In the genomic region with DNA sequence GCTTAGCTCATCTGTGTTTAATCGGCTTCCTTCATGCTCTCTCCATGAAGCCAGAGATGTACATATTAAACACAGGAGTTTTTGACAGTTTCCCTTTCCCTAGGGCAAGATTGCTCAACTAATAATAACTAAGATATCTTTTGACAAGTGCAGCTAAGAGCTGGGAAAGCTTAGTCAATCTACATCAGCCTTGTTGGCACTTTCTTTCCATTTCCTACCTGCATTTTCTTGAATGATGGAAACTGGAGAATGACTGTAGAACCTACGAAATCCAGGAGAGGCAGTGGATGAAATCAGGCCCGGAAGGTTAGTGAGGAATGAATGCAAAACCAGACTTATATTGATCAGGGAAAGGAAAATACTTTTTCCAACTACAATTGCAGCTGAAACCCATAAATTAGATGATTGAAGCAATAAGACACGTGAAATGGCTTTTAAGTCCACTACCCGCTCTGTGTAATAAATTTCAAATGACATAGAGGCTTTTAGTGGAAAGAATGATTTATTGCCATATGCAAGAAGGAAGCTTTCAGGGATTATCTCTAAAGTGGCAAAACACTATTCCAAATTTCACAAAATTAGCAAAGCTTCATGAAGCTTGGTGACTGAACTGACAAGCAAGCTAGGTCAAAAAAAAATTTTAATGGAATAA, we compare ENCODE assay signal across 20 cellular contexts.
"Had no signal": no experiment of that assay in that cellular context is flagged by ENCODE, and none has a peak within 500 bp of the region (broad histone marks: within the 10 kb centered on the region; RNA-seq: fewer than 3 reads in every experiment).

No MANE protein-coding gene starts in this region.

- H3K27ac Mint-ChIP-seq: activated CD4-positive, alpha-beta T cell treated with anti-CD3 and anti-CD28 coated beads, Interleukin-2, amount 10 ng/mL, durations not matched to agents 24 days and 14 days; activated CD8-positive, alpha-beta T cell treated with anti-CD3 and anti-CD28 coated beads, Interleukin-2, amount 10 ng/mL, durations not matched to agents 7 days and 5 days; activated T-cell treated with anti-CD3 and anti-CD28 coated beads, Interleukin-2, amount 50 U/mL, for 24 hours; endodermal cell had no signal

- H3K4me3 Mint-ChIP-seq: activated CD4-positive, alpha-beta T cell treated with anti-CD3 and anti-CD28 coated beads, Interleukin-2, amount 10 ng/mL, durations not matched to agents 24 days and 14 days; activated CD8-positive, alpha-beta T cell treated with anti-CD3 and anti-CD28 coated beads, Interleukin-2, amount 10 ng/mL, durations not matched to agents 7 days and 5 days; activated T-cell treated with anti-CD3 and anti-CD28 coated beads, Interleukin-2, amount 50 U/mL, for 24 hours; endodermal cell; neural crest cell had no signal

- H3K27me3 Mint-ChIP-seq: activated CD4-positive, alpha-beta T cell treated with anti-CD3 and anti-CD28 coated beads, Interleukin-2, amount 10 ng/mL, durations not matched to agents 24 days and 14 days; activated T-cell treated with anti-CD3 and anti-CD28 coated beads, Interleukin-2, amount 50 U/mL, for 24 hours had no signal

- H3K36me3 ChIP-seq: brain microvascular endothelial cell, colonic mucosa had no signal

- H3K27me3 ChIP-seq: brain microvascular endothelial cell, colonic mucosa had no signal

- H3K4me1 ChIP-seq: colonic mucosa, foreskin keratinocyte had no signal

- H3K9me3 ChIP-seq: colonic mucosa had no signal

- H3K9me3 Mint-ChIP-seq: endodermal cell, neural crest cell had no signal

- H3K4me1 Mint-ChIP-seq: activated CD4-positive, alpha-beta T cell treated with anti-CD3 and anti-CD28 coated beads, Interleukin-2, amount 10 ng/mL, durations not matched to agents 24 days and 14 days; endodermal cell; neural crest cell had no signal

- ATAC-seq: activated CD8-positive, alpha-beta T cell treated with anti-CD3 and anti-CD28 coated beads, Interleukin-2, amount 10 ng/mL, durations not matched to agents 7 days and 5 days; foreskin keratinocyte; left lobe of liver had no signal

- H3K4me3 ChIP-seq: colonic mucosa had no signal

- DNase-seq: activated CD4-positive, alpha-beta T cell treated with anti-CD3 and anti-CD28 coated beads, Interleukin-2, amount 10 ng/mL, durations not matched to agents 24 days and 14 days; activated CD8-positive, alpha-beta T cell treated with anti-CD3 and anti-CD28 coated beads, Interleukin-2, amount 10 ng/mL, durations not matched to agents 7 days and 5 days; activated naive CD4-positive, alpha-beta T cell treated with anti-CD3 and anti-CD28 coated beads, Interleukin-2, amount 50 U/mL, for 16 hours; activated T-cell treated with anti-CD3 and anti-CD28 coated beads, Interleukin-2, amount 50 U/mL, for 24 hours; aorta; brain microvascular endothelial cell; central memory CD4-positive, alpha-beta T cell; colonic mucosa; endodermal cell; glutamatergic neuron; hippocampal formation; mammary epithelial cell; stimulated activated CD4-positive, alpha-beta T cell treated with anti-CD3 and anti-CD28 coated beads, Interleukin-12 subunit alpha, Interleukin-12 subunit beta, amount 100 ng/mL, for 4 hours; stimulated activated CD4-positive, alpha-beta T cell treated with anti-CD3 and anti-CD28 coated beads, Interleukin-1b, Interleukin-23, amount 100 ng/mL, for 48 hours; stimulated activated CD8-positive, alpha-beta memory T cell treated with anti-CD3 and anti-CD28 coated beads, Interleukin-4, amount 100 ng/mL, for 48 hours; stimulated activated naive CD4-positive, alpha-beta T cell; T1000 had no signal
